8 cellular contexts compared by ENCODE assay signal in genomic region chr15:70761931-70762468, GRCh38. TPM values are rescaled to one million over a fixed set of nuclear protein-coding genes. Genes with fewer than 3 reads are reported as not detected.
DNase-seq lines count a peak whose midpoint lies in the region; ATAC-seq, FAIRE-seq and TF ChIP-seq lines count a peak whose summit lies in the region.

No MANE protein-coding gene starts in this region.

- CTCF ChIA-PET in activated CD8-positive, alpha-beta memory T cell treated with anti-CD3 and anti-CD28 coated beads, Interleukin-2, amount 10 ng/mL, durations not matched to agents 7 days and 5 days (lab: Charles Lee), result no interaction called here
- CTCF ChIA-PET in GM12878 (lab: Yijun Ruan, JAX), result interaction anchor here (0.8 kb wide), 1 partner anchor 37 kb away, joined by 3 read pairs; no protein-coding TSS in a partner anchor

- TF ChIP-seq CTCF in GM12878 (IDR thresholded peaks at IDR 0.05 in 2 of 3, conservative IDR thresholded peaks at IDR 0.05 in 1 of 3; ENCODE audit: control insufficient read depth in 2 of 3, extremely low read depth in 1 of 3, insufficient read depth in 1 of 3, low read depth in 3 of 3, low read length in 3 of 3) (no peak), liver (IDR thresholded peaks at IDR 0.05; ENCODE audit: low read depth, low read length, missing input control) (no peak), thyroid gland (IDR thresholded peaks at IDR 0.05) (no peak)

- FAIRE-seq in GM12878 (lab: Jason Lieb, UNC), result no peak

- H3K4me1 Mint-ChIP-seq in activated CD8-positive, alpha-beta memory T cell treated with anti-CD3 and anti-CD28 coated beads, Interleukin-2, amount 10 ng/mL, durations not matched to agents 7 days and 5 days, result peaks cover 9% of the 10 kb centered on the region

- RAD21 ChIA-PET in GM12878 (lab: Charles Lee; ENCODE audit: unreplicated experiment), result no interaction called here

- TF ChIP-seq POLR2A in GM12878 (IDR thresholded peaks at IDR 0.05; ENCODE audit: low read depth, low read length) (no peak), thyroid gland (IDR thresholded peaks at IDR 0.05) (no peak)

- no peaks in the 10 kb centered on the region for H3K36me3 ChIP-seq in GM12878 (ENCODE audit: control insufficient read depth in 2 of 2, insufficient read depth in 2 of 2, low read length in 1 of 2)
- H3K36me3 ChIP-seq in liver (ENCODE audit: control insufficient read depth in 4 of 4, insufficient read depth in 3 of 4, low read depth in 1 of 4, low read length in 3 of 4), result no peaks in the 10 kb centered on the region
- H3K36me3 ChIP-seq in thyroid gland, result no peaks in the 10 kb centered on the region

- no TSS peak for BruUV-seq in GM12878 (replicated peaks; lab: Mats Ljungman, UMichigan)

- H3K9ac ChIP-seq in GM12878 (ENCODE audit: control insufficient read depth, insufficient read depth, low read length), result no peak overlapping the region
- peak overlapping the region; percentile 43 to 71 for H3K9ac ChIP-seq in liver (ENCODE audit: low read depth in 1 of 2, low read length in 2 of 2)

- peaks cover 4% of the 10 kb centered on the region for H3K36me3 Mint-ChIP-seq in activated CD8-positive, alpha-beta memory T cell treated with anti-CD3 and anti-CD28 coated beads, Interleukin-2, amount 10 ng/mL, durations not matched to agents 7 days and 5 days

- no peak for ATAC-seq in activated CD8-positive, alpha-beta memory T cell treated with anti-CD3 and anti-CD28 coated beads, Interleukin-2, amount 10 ng/mL, durations not matched to agents 7 days and 5 days
- ATAC-seq in GM12878, result no peak
- ATAC-seq in GM18867 (IDR thresholded peaks at IDR 0.05; ENCODE audit: unreplicated experiment), result no peak

- H2AFZ ChIP-seq in GM12878 (ENCODE audit: control insufficient read depth, low read depth, low read length), result no peak overlapping the region

- H3K27ac ChIP-seq in GM12878 (ENCODE audit: control insufficient read depth, insufficient read depth) (no peak overlapping the region), liver (ENCODE audit: low read depth in 1 of 2, low read length in 2 of 2) (peak overlapping the region; percentile 88 to 91), thyroid gland (peak overlapping the region; percentile 91 to 97 (median 95))

- DNase-seq in activated CD8-positive, alpha-beta memory T cell treated with anti-CD3 and anti-CD28 coated beads, Interleukin-2, amount 10 ng/mL, durations not matched to agents 7 days and 5 days, result no peak
- DNase-seq in activated CD8-positive, alpha-beta memory T cell treated with anti-CD3 and anti-CD28 coated beads, Interleukin-2, amount 50 U/mL, for 4 hours, result no peak
- DNase-seq in GM12878 (ENCODE audit: low read depth, low spot score) (no peak), thyroid gland (no peak), DMS114 treated with DMSO at 0.1 percent for 48 hours (lab: John Stamatoyannopoulos, UW; ENCODE audit: unreplicated experiment) (no peak), GDM1 (lab: John Stamatoyannopoulos, UW) (no peak)

- H3K9me3 Mint-ChIP-seq in activated CD8-positive, alpha-beta memory T cell treated with anti-CD3 and anti-CD28 coated beads, Interleukin-2, amount 10 ng/mL, durations not matched to agents 7 days and 5 days (ENCODE audit: low read depth), result no peaks in the 10 kb centered on the region

- no peak for TF ChIP-seq RAD21 in GM12878 (IDR thresholded peaks at IDR 0.05; ENCODE audit: insufficient read depth, low read depth, low read length)
- no peak for TF ChIP-seq RAD21 in liver (IDR thresholded peaks at IDR 0.05)

- H3K4me3 ChIP-seq in GM12878 (peak overlapping the region; percentile 66; the same call in 1 of the 2 replicates), liver (ENCODE audit: low read depth in 1 of 3, low read length in 3 of 3) (peak overlapping the region in 2 of 3 donors; percentile 76 to 77), thyroid gland (replicated peaks in 1 of 3) (peak overlapping the region in 2 of 3 donors; percentile 76 to 91)

- H3K27me3 Mint-ChIP-seq in activated CD8-positive, alpha-beta memory T cell treated with anti-CD3 and anti-CD28 coated beads, Interleukin-2, amount 10 ng/mL, durations not matched to agents 7 days and 5 days, result peaks cover 73% of the 10 kb centered on the region

- H3K4me1 ChIP-seq in GM12878 (ENCODE audit: control insufficient read depth, insufficient read depth, low read length) (no peaks in the 10 kb centered on the region), liver (ENCODE audit: control insufficient read depth in 4 of 4, insufficient read depth in 4 of 4, low read length in 3 of 4) (peaks cover 5 to 38% (median 20%) of the 10 kb centered on the region in 4 donors), thyroid gland (peaks cover 18 to 51% of the 10 kb centered on the region in 2 donors)

- peak overlapping the region; percentile 76 for H3K4me3 Mint-ChIP-seq in activated CD8-positive, alpha-beta memory T cell treated with anti-CD3 and anti-CD28 coated beads, Interleukin-2, amount 10 ng/mL, durations not matched to agents 7 days and 5 days

- peak overlapping the region; percentile 91 for H3K4me2 ChIP-seq in GM12878 (ENCODE audit: control insufficient read depth, insufficient read depth)

- no peak for TF ChIP-seq EP300 in GM12878 (IDR thresholded peaks at IDR 0.05; ENCODE audit: borderline replicate concordance in 1 of 2, control insufficient read depth in 1 of 2, low read depth in 2 of 2, low read length in 2 of 2)

- SMC1A ChIA-PET in GM12878 (lab: Charles Lee; ENCODE audit: uncharacterized antibody, unreplicated experiment), result interaction anchor here (1.1 kb wide), 1 partner anchor 18 kb away, joined by 3 read pairs; no protein-coding TSS in a partner anchor

- H3K27me3 ChIP-seq in GM12878 (replicated peaks in 1 of 2; ENCODE audit: control insufficient read depth in 2 of 2, insufficient read depth in 2 of 2, low read length in 1 of 2), result peaks cover 0 to 5% of the 10 kb centered on the region in 2 experiments; a peak in 2 of 4 replicates
- H3K27me3 ChIP-seq in liver (ENCODE audit: control insufficient read depth in 4 of 4, insufficient read depth in 4 of 4, low read length in 3 of 4), result no peaks in the 10 kb centered on the region
- H3K27me3 ChIP-seq in thyroid gland, result no peaks in the 10 kb centered on the region

- no peak overlapping the region for H3K27ac Mint-ChIP-seq in activated CD8-positive, alpha-beta memory T cell treated with anti-CD3 and anti-CD28 coated beads, Interleukin-2, amount 10 ng/mL, durations not matched to agents 7 days and 5 days

- H3K9me3 ChIP-seq in GM12878 (replicated peaks; ENCODE audit: control insufficient read depth, insufficient read depth, low read length) (no peaks in the 10 kb centered on the region), liver (ENCODE audit: control insufficient read depth in 4 of 4, low read length in 3 of 4) (no peaks in the 10 kb centered on the region), thyroid gland (no peaks in the 10 kb centered on the region)

- POLR2A ChIA-PET in GM12878 (lab: Charles Lee), result no interaction called here

- no peaks in the 10 kb centered on the region for H4K20me1 ChIP-seq in GM12878 (ENCODE audit: control insufficient read depth, insufficient read depth)

- in situ Hi-C loops in GM12878 (cut with MboI), result no loop called here

- H3K79me2 ChIP-seq in GM12878 (ENCODE audit: control insufficient read depth, insufficient read depth, low read length), result no peaks in the 10 kb centered on the region

- WGBS in GM12878 (ENCODE audit: insufficient coverage, insufficient replicate concordance, low lambda C conversion rate, missing lambda C conversion rate), result 28% methylated on average over 7 of the region's 7 CpGs
- 20% methylated on average over 7 of the region's 7 CpGs for WGBS in liver
- 21 to 29% methylated on average over 7 of the region's 7 CpGs for WGBS in thyroid gland, 2 donors

- intact Hi-C loops in GM12878 (cut with micrococcal nuclease; ENCODE audit: unreplicated experiment) (no loop called here), thyroid gland (cut with DNase I) (no loop called here)

TF ChIP-seq in GM12878, 131 proteins besides CTCF, POLR2A, EP300 and RAD21 (continues in another document):
- no peak for TF ChIP-seq MTA2 (IDR thresholded peaks at IDR 0.05; ENCODE audit: low read depth)
- TF ChIP-seq JUNB (IDR thresholded peaks at IDR 0.05), result no peak
- TF ChIP-seq CBX3 (IDR thresholded peaks at IDR 0.05; ENCODE audit: borderline replicate concordance, low read depth), result no peak
- no peak for TF ChIP-seq MEF2A (IDR thresholded peaks at IDR 0.05; ENCODE audit: insufficient read depth, low read depth, low read length)
- TF ChIP-seq CREM (IDR thresholded peaks at IDR 0.05; ENCODE audit: low read depth), result no peak
- no peak for TF ChIP-seq FOXM1 (IDR thresholded peaks at IDR 0.05; ENCODE audit: low read depth, low read length)

RNA-seq across cellular contexts. Expression of gene UACA, which starts 1.4 kb away (rescaled TPM):
- 1 to 10 TPM in 1 of 2 experiments, under 1 TPM in 1; 0.61 to 1.0 TPM for total RNA-seq in activated CD8-positive, alpha-beta memory T cell treated with anti-CD3 and anti-CD28 coated beads, Interleukin-2, amount 10 ng/mL, durations not matched to agents 7 days and 5 days
- total RNA-seq in GM12878 (2013; cell fraction: nucleolus; rRNA removed), result 9.2 and 10.1 TPM in 2 replicates
- total RNA-seq in GM12878 (2014; rRNA removed) (1.1 and 2.0 TPM in 2 replicates), GM12878 (2014; rRNA removed; fragmentation: Illumina TruSeq; extraction: Trizol) (2.6 and 3.0 TPM in 2 replicates), GM12878 (2021) (3.2 and 4.0 TPM in 2 replicates), liver (10 to 100 TPM in 1 of 2 donors, 1 to 10 TPM in 1; 7.6 to 16.0 TPM), thyroid gland (100 to 1,000 TPM in 1 of 4 donors, 10 to 100 TPM in 3; 63.9 to 119 (median 92.4) TPM)
- polyA plus RNA-seq in GM12878 (2011; ENCODE audit: low read depth), result 0.92 TPM
- polyA plus RNA-seq in GM12878 (2011; rRNA removed) (0.30 and 0.39 TPM in 2 replicates), GM12878 (2014; fragmentation: Illumina TruSeq; extraction: Trizol) (1.8 and 2.9 TPM in 2 replicates), GM12878 (2014; fragmentation: Nextera tagmentation; extraction: Ambion mirVana) (1 to 10 TPM; 1.2 to 2.1 TPM), GM12878 (2014; rRNA removed) (0.61 and 1.3 TPM in 2 replicates), GM12878 (2016; fragmentation: Nextera tagmentation; extraction: Ambion mirVana) (1 to 10 TPM; 2.7 to 3.3 TPM), liver (10 to 100 TPM in 1 of 2 donors, 1 to 10 TPM in 1; 3.9 to 12.5 TPM)
- polyA plus RNA-seq in GM12878 (2011; cell fraction: cytosol; rRNA removed), result 0.05 and 0.21 TPM in 2 replicates
- polyA plus RNA-seq in GM12878 (2011; cell fraction: nucleus; rRNA removed), result 0.43 and 0.64 TPM in 2 replicates
- polyA plus RNA-seq in GM12878 (2012), result 1.3 and 2.2 TPM in 2 replicates
- polyA minus RNA-seq in GM12878 (2011; rRNA and poly(A)+ RNA removed), result 1.5 TPM in 1 of 2 replicates, not detected in the other
- polyA minus RNA-seq in GM12878 (2011; cell fraction: cytosol; rRNA and poly(A)+ RNA removed), result not detected in 2 replicates
- polyA minus RNA-seq in GM12878 (2011; cell fraction: nucleus; rRNA and poly(A)+ RNA removed), result 0.19 and 0.48 TPM in 2 replicates
